Comparison of ENCODE assay signal across 8 cellular contexts in genomic region chr4:169229571-169230028, GRCh38. TPM values are rescaled to one million over a fixed set of nuclear protein-coding genes. Genes with fewer than 3 reads are reported as not detected.
A peak's percentile ranks its signal among the peaks of the same experiment; 100 is the strongest.
DNase-seq lines count a peak whose midpoint lies in the region; ATAC-seq and TF ChIP-seq lines count a peak whose summit lies in the region.

No MANE protein-coding gene starts in this region.

- H3K9ac ChIP-seq in BLaER1 treated with 17β-estradiol and CSF1 and Interleukin-3, amounts not matched to agents 10 nM and 100 nM = peak overlapping the region in 2 of 11 experiments; percentile 20 to 22; a peak in 3 of 22 replicates
- H3K9ac ChIP-seq in mammary epithelial cell (ENCODE audit: insufficient read depth, low read length) = no peak overlapping the region

- no TSS peak for BruUV-seq in mammary epithelial cell (replicated peaks; lab: Mats Ljungman, UMichigan)

- peak overlapping the region in 6 of 11 experiments; percentile 14 to 78 (median 68); a peak in 12 of 22 replicates for H3K4me2 ChIP-seq in BLaER1 treated with 17β-estradiol and CSF1 and Interleukin-3, amounts not matched to agents 10 nM and 100 nM
- peak overlapping the region; percentile 55 for H3K4me2 ChIP-seq in mammary epithelial cell (ENCODE audit: insufficient read depth, low read depth, low read length)

- WGBS in mammary epithelial cell (ENCODE audit: low coverage, missing lambda C conversion rate) = 0% methylated on average over 3 of the region's 6 CpGs

- TF ChIP-seq POLR2A in GM18505 (IDR thresholded peaks at IDR 0.05; ENCODE audit: borderline replicate concordance, extremely low read depth, insufficient read depth, insufficient read length) = no peak

- peaks cover 75% of the 10 kb centered on the region for H3K79me2 ChIP-seq in mammary epithelial cell (ENCODE audit: insufficient read depth, low read length)

- H3K4me3 ChIP-seq in BLaER1 treated with 17β-estradiol and CSF1 and Interleukin-3, amounts not matched to agents 10 nM and 100 nM = no peak overlapping the region
- H3K4me3 ChIP-seq in mammary epithelial cell (replicated peaks in 1 of 3; ENCODE audit: insufficient read depth in 1 of 3, low read depth in 2 of 3, low read length in 3 of 3) = no peak overlapping the region

- H4K20me1 ChIP-seq in BLaER1 treated with 17β-estradiol and CSF1 and Interleukin-3, amounts not matched to agents 10 nM and 100 nM = peaks cover under 1 to 99% (median 24%) of the 10 kb centered on the region in 11 experiments; a peak in 14 of 22 replicates
- H4K20me1 ChIP-seq in mammary epithelial cell (ENCODE audit: insufficient read depth, low read length) = no peaks in the 10 kb centered on the region

- peaks cover 24 to 53% (median 42%) of the 10 kb centered on the region in 10 experiments for H3K4me1 ChIP-seq in BLaER1 treated with 17β-estradiol and CSF1 and Interleukin-3, amounts not matched to agents 10 nM and 100 nM
- H3K4me1 ChIP-seq in mammary epithelial cell (ENCODE audit: insufficient read depth, low read length) = peaks cover 76% of the 10 kb centered on the region

- dilution Hi-C loops in mammary epithelial cell (cut with HindIII; ENCODE audit: low sequenced_read_pairs) = no loop called here

- H2AFZ ChIP-seq in mammary epithelial cell (ENCODE audit: low read depth, low read length) = no peak overlapping the region

- TF ChIP-seq CTCF in mammary epithelial cell (conservative IDR thresholded peaks at IDR 0.05 in 1 of 2, IDR thresholded peaks at IDR 0.05 in 1 of 2; ENCODE audit: extremely low read depth in 1 of 2, insufficient read depth in 1 of 2, low read depth in 1 of 2, low read length in 2 of 2) = no peak

- DNase-seq in NCI-H1436 treated with DMSO at 0.1 percent for 48 hours (lab: John Stamatoyannopoulos, UW) (peak; percentile 46), mammary epithelial cell (peak; percentile 88), middle frontal gyrus (ENCODE audit: extremely low spot score, low spot score) (peak; percentile 40)
- DNase-seq in activated naive CD4-positive, alpha-beta T cell treated with Interleukin-2 at 50 U/mL for 16 hours = no peak

- peak overlapping the region in 5 of 11 experiments; percentile 28 to 61 (median 43); a peak in 9 of 22 replicates for H3K27ac ChIP-seq in BLaER1 treated with 17β-estradiol and CSF1 and Interleukin-3, amounts not matched to agents 10 nM and 100 nM
- peak overlapping the region; percentile 70 for H3K27ac ChIP-seq in mammary epithelial cell (ENCODE audit: insufficient read depth, low read depth, low read length)

- H3K27me3 ChIP-seq in BLaER1 treated with 17β-estradiol and CSF1 and Interleukin-3, amounts not matched to agents 10 nM and 100 nM = no peaks in the 10 kb centered on the region
- no peaks in the 10 kb centered on the region for H3K27me3 ChIP-seq in mammary epithelial cell (ENCODE audit: insufficient read depth, low read length)

- intact Hi-C loops in mammary epithelial cell (cut with micrococcal nuclease) = loop anchor here (5.0 kb wide), 1 partner anchor 207 kb away; no protein-coding TSS in a partner anchor

- H3K9me3 ChIP-seq in BLaER1 treated with 17β-estradiol and CSF1 and Interleukin-3, amounts not matched to agents 10 nM and 100 nM (replicated peaks in 1 of 11) = peaks cover 0 to 2% (median 0%) of the 10 kb centered on the region in 11 experiments; a peak in 1 of 22 replicates
- no peaks in the 10 kb centered on the region for H3K9me3 ChIP-seq in mammary epithelial cell (replicated peaks; ENCODE audit: insufficient read depth, low read length)

- peaks cover 3 to 61% (median 14%) of the 10 kb centered on the region in 11 experiments; a peak in 18 of 22 replicates for H3K36me3 ChIP-seq in BLaER1 treated with 17β-estradiol and CSF1 and Interleukin-3, amounts not matched to agents 10 nM and 100 nM
- H3K36me3 ChIP-seq in mammary epithelial cell (ENCODE audit: insufficient read depth, low read length) = no peaks in the 10 kb centered on the region

- CTCF ChIA-PET in mammary epithelial cell (lab: Charles Lee; ENCODE audit: low non-redundant PET) = no interaction called here

- in situ Hi-C loops in mammary epithelial cell (cut with MboI; ENCODE audit: low sequenced_read_pairs in 2 of 2) = no loop called here

- ATAC-seq in GM21515 (IDR thresholded peaks at IDR 0.05; ENCODE audit: unreplicated experiment) (no peak), GM21723 (IDR thresholded peaks at IDR 0.05; ENCODE audit: unreplicated experiment) (no peak), GM18505 (IDR thresholded peaks at IDR 0.05; ENCODE audit: unreplicated experiment) (no peak)

RNA-seq across cellular contexts. Expression of gene SH3RF1, which starts 41.2 kb away (rescaled TPM):
- total RNA-seq in mammary epithelial cell = 10 to 100 TPM; 30.8 to 38.2 TPM
- 16.6 TPM for polyA plus RNA-seq in mammary epithelial cell
- polyA minus RNA-seq in mammary epithelial cell = 79.5 TPM
